1 cellular context compared by ENCODE assay signal in genomic region chr2:216553093-216553478, GRCh38.
TF ChIP-seq lines count a peak whose summit lies in the region.

No MANE protein-coding gene starts in this region.

TF ChIP-seq in HepG2, 621 proteins besides CTCF, POLR2A, EP300 and RAD21 (continued from another document and continues in another):
- peak; percentile 66 for TF ChIP-seq ZGPAT (CRISPR knock-in tag; IDR thresholded peaks at IDR 0.05)
- peak; percentile 41; the same call in 1 of the 2 replicates for TF ChIP-seq FOXK1 (CRISPR knock-in tag; IDR thresholded peaks at IDR 0.05; ENCODE audit: borderline replicate concordance, low read depth)
- TF ChIP-seq DPF2 (CRISPR knock-in tag; IDR thresholded peaks at IDR 0.05; ENCODE audit: borderline replicate concordance, low read depth), result peak; percentile 63
- TF ChIP-seq ESRRA (CRISPR knock-in tag; IDR thresholded peaks at IDR 0.05; ENCODE audit: low read depth), result 0 out of 2 replicates have a peak, but pooled peaks have one; percentile 42
- no peak for TF ChIP-seq ZNF513 (CRISPR knock-in tag; conservative IDR thresholded peaks at IDR 0.05)
- TF ChIP-seq TERF1 (CRISPR knock-in tag; IDR thresholded peaks at IDR 0.05), result no peak
- TF ChIP-seq MED13 (CRISPR knock-in tag; IDR thresholded peaks at IDR 0.05), result no peak
- peak; percentile 48; the same call in 1 of the 2 replicates for TF ChIP-seq NCOR1 (IDR thresholded peaks at IDR 0.05; ENCODE audit: borderline replicate concordance, low read length)
- no peak for TF ChIP-seq ATF1 (CRISPR knock-in tag; IDR thresholded peaks at IDR 0.05)
- TF ChIP-seq SMAD3 (CRISPR knock-in tag; IDR thresholded peaks at IDR 0.05), result no peak
- TF ChIP-seq SKI (IDR thresholded peaks at IDR 0.05; ENCODE audit: partially characterized antibody), result peak; percentile 42
- peak; percentile 38; the same call in 1 of the 2 replicates for TF ChIP-seq ZNF264 (CRISPR knock-in tag; IDR thresholded peaks at IDR 0.05)
- no peak for TF ChIP-seq ZFP90 (CRISPR knock-in tag; IDR thresholded peaks at IDR 0.05; ENCODE audit: borderline replicate concordance)
- TF ChIP-seq REL (CRISPR knock-in tag; conservative IDR thresholded peaks at IDR 0.05), result no peak
- TF ChIP-seq ZBED4 (CRISPR knock-in tag; IDR thresholded peaks at IDR 0.05; ENCODE audit: borderline replicate concordance), result peak; percentile 69; the same call in 1 of the 2 replicates
- no peak for TF ChIP-seq SATB2 (CRISPR knock-in tag; IDR thresholded peaks at IDR 0.05)
- peak; percentile 61; the same call in 1 of the 2 replicates for TF ChIP-seq NCOA2 (CRISPR knock-in tag; IDR thresholded peaks at IDR 0.05)
- peak; percentile 67 for TF ChIP-seq ARID3A (IDR thresholded peaks at IDR 0.05; ENCODE audit: low read depth, low read length)
- TF ChIP-seq PRDM10 (CRISPR knock-in tag; IDR thresholded peaks at IDR 0.05; ENCODE audit: low read depth), result 0 out of 2 replicates have a peak, but pooled peaks have one; percentile 33
- no peak for TF ChIP-seq ARHGAP35 (CRISPR knock-in tag; IDR thresholded peaks at IDR 0.05; ENCODE audit: borderline replicate concordance)
- no peak for TF ChIP-seq ZNF362 (CRISPR knock-in tag; IDR thresholded peaks at IDR 0.05; ENCODE audit: borderline replicate concordance)
- TF ChIP-seq NFIC (IDR thresholded peaks at IDR 0.05; ENCODE audit: low read length), result no peak
- TF ChIP-seq ZNF3 (CRISPR knock-in tag; IDR thresholded peaks at IDR 0.05), result peak; percentile 90
- peak; percentile 82; the same call in 1 of the 2 replicates for TF ChIP-seq ZBTB7B (CRISPR knock-in tag; IDR thresholded peaks at IDR 0.05)
- peak; percentile 14; the same call in 1 of the 2 replicates for TF ChIP-seq SP5 (CRISPR knock-in tag; IDR thresholded peaks at IDR 0.05; ENCODE audit: borderline replicate concordance, low read depth)
- TF ChIP-seq KMT2A (CRISPR knock-in tag; IDR thresholded peaks at IDR 0.05), result no peak
- 0 out of 2 replicates have a peak, but pooled peaks have one; percentile 30 for TF ChIP-seq GMEB1 (CRISPR knock-in tag; IDR thresholded peaks at IDR 0.05; ENCODE audit: borderline replicate concordance)
- 0 out of 2 replicates have a peak, but pooled peaks have one; percentile 58 for TF ChIP-seq ZNF878 (CRISPR knock-in tag; IDR thresholded peaks at IDR 0.05)
- TF ChIP-seq AFF4 (CRISPR knock-in tag; IDR thresholded peaks at IDR 0.05), result no peak
- 0 out of 2 replicates have a peak, but pooled peaks have one; percentile 60 for TF ChIP-seq ZNF501 (CRISPR knock-in tag; IDR thresholded peaks at IDR 0.05)
